ENCODE assay signal across 1 cellular context in the genomic region with DNA sequence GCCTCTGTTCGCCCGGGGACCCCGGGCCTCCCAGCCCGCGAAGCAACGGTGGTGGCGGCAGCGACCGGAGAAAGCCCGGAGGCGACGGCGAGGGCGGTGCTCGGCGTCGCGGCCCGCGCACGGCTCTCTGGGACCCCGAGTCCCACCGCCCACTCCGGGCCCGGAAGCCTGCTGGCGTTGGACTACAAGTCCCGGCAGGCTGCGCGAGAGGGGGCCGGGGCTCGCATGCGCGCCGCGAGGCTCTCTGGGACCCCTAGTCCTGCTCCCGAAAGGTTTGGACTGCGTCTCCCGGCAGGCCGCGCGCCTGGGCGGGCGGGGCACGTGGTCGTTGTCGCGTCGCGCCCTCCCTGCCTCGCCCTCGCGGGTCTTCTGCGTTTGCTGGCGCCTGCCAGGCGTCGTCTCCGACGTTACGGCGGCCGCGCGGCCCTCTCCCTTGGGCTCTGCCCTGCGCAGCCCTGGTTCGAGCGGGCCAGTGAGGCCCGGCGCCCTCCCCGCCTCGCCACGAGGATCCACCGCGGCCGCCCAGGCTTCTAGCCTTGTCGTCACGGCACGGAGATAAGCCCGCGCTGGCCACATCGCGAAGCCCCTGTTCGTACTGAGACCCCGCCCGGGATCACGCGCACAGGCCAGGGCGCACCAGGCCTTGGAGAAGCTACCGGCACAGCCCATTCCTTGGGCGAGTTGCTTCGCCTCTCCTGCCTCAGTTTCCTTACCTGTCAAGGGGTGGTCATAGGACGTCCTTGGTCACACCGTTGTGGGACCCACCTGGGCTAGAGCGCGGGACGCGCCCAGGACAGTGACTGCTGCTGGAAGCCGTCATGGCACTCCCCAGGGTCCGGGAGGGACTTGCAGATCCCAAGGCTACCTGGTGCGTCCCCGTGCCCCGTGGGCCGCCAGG.
TF ChIP-seq lines count a peak whose summit lies in the region.

A gene (minus strand): TSS at position 75 of the 898 bp plus-strand sequence. CDS start 549 bp downstream, outside the sequence.

TF ChIP-seq in HepG2, 621 proteins besides CTCF, POLR2A, EP300 and RAD21 (continued from another document and continues in another):
- TF ChIP-seq, protein P1, sequence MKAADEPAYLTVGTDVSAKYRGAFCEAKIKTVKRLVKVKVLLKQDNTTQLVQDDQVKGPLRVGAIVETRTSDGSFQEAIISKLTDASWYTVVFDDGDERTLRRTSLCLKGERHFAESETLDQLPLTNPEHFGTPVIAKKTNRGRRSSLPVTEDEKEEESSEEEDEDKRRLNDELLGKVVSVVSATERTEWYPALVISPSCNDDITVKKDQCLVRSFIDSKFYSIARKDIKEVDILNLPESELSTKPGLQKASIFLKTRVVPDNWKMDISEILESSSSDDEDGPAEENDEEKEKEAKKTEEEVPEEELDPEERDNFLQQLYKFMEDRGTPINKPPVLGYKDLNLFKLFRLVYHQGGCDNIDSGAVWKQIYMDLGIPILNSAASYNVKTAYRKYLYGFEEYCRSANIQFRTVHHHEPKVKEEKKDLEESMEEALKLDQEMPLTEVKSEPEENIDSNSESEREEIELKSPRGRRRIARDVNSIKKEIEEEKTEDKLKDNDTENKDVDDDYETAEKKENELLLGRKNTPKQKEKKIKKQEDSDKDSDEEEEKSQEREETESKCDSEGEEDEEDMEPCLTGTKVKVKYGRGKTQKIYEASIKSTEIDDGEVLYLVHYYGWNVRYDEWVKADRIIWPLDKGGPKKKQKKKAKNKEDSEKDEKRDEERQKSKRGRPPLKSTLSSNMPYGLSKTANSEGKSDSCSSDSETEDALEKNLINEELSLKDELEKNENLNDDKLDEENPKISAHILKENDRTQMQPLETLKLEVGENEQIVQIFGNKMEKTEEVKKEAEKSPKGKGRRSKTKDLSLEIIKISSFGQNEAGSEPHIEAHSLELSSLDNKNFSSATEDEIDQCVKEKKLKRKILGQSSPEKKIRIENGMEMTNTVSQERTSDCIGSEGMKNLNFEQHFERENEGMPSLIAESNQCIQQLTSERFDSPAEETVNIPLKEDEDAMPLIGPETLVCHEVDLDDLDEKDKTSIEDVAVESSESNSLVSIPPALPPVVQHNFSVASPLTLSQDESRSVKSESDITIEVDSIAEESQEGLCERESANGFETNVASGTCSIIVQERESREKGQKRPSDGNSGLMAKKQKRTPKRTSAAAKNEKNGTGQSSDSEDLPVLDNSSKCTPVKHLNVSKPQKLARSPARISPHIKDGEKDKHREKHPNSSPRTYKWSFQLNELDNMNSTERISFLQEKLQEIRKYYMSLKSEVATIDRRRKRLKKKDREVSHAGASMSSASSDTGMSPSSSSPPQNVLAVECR (CRISPR knock-in tag; IDR thresholded peaks at IDR 0.05; ENCODE audit: borderline replicate concordance): peak; percentile 74
- TF ChIP-seq ZMAT3 (CRISPR knock-in tag; conservative IDR thresholded peaks at IDR 0.05) (peak; percentile 98), PLRG1 (conservative IDR thresholded peaks at IDR 0.05) (no peak), GFI1 (CRISPR knock-in tag; IDR thresholded peaks at IDR 0.05; ENCODE audit: borderline replicate concordance) (peak; percentile 81; the same call in 1 of the 2 replicates), SUZ12 (IDR thresholded peaks at IDR 0.05; ENCODE audit: low read depth, low read length) (peak; percentile 98), SETDB1 (CRISPR knock-in tag; IDR thresholded peaks at IDR 0.05; ENCODE audit: borderline replicate concordance) (no peak), ZNF672 (CRISPR knock-in tag; IDR thresholded peaks at IDR 0.05) (peak; percentile 70; the same call in 1 of the 2 replicates), ZNF235 (CRISPR knock-in tag; IDR thresholded peaks at IDR 0.05; ENCODE audit: borderline replicate concordance) (peak; percentile 99), NRL (CRISPR knock-in tag; IDR thresholded peaks at IDR 0.05; ENCODE audit: borderline replicate concordance) (peak; percentile 99; the same call in 1 of the 2 replicates), ZNF562 (CRISPR knock-in tag; IDR thresholded peaks at IDR 0.05; ENCODE audit: borderline replicate concordance) (peak; percentile 86; the same call in 1 of the 2 replicates), ZSCAN25 (CRISPR knock-in tag; IDR thresholded peaks at IDR 0.05) (peak; percentile 89; the same call in 1 of the 2 replicates), ZNF432 (CRISPR knock-in tag; IDR thresholded peaks at IDR 0.05; ENCODE audit: borderline replicate concordance) (no peak), RBM39 (IDR thresholded peaks at IDR 0.05; ENCODE audit: low read depth, low read length, poor library complexity, severe bottlenecking) (peak; percentile 89), TEAD3 (CRISPR knock-in tag; optimal IDR thresholded peaks at IDR 0.05; ENCODE audit: borderline replicate concordance) (peak; percentile 87), ZNF776 (CRISPR knock-in tag; IDR thresholded peaks at IDR 0.05) (peak; percentile 100), HNRNPLL (IDR thresholded peaks at IDR 0.05; ENCODE audit: low read depth, low read length, poor library complexity, severe bottlenecking) (peak; percentile 46), SMARCC2 (IDR thresholded peaks at IDR 0.05) (no peak), NFIB (CRISPR knock-in tag; IDR thresholded peaks at IDR 0.05; ENCODE audit: borderline replicate concordance) (no peak), ZNF660 (CRISPR knock-in tag; IDR thresholded peaks at IDR 0.05; ENCODE audit: borderline replicate concordance, low read depth) (peak; percentile 89; the same call in 1 of the 2 replicates), SNAPC2 (CRISPR knock-in tag; IDR thresholded peaks at IDR 0.05) (peak; percentile 99), ZNF546 (CRISPR knock-in tag; conservative IDR thresholded peaks at IDR 0.05) (peak; percentile 99), ARHGAP35 (CRISPR knock-in tag; IDR thresholded peaks at IDR 0.05; ENCODE audit: borderline replicate concordance) (peak; percentile 100), GABPA (IDR thresholded peaks at IDR 0.05; ENCODE audit: low read depth, low read length) (no peak), GABPA (CRISPR knock-in tag; IDR thresholded peaks at IDR 0.05; ENCODE audit: low read depth) (peak; percentile 80), FOXA1 (IDR thresholded peaks at IDR 0.05) (no peak), FOXA1 (CRISPR knock-in tag; IDR thresholded peaks at IDR 0.05) (peak; percentile 64)
- TF ChIP-seq, protein P2, sequence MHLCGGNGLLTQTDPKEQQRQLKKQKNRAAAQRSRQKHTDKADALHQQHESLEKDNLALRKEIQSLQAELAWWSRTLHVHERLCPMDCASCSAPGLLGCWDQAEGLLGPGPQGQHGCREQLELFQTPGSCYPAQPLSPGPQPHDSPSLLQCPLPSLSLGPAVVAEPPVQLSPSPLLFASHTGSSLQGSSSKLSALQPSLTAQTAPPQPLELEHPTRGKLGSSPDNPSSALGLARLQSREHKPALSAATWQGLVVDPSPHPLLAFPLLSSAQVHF (CRISPR knock-in tag; IDR thresholded peaks at IDR 0.05): peak; percentile 99
- TF ChIP-seq, protein P3, sequence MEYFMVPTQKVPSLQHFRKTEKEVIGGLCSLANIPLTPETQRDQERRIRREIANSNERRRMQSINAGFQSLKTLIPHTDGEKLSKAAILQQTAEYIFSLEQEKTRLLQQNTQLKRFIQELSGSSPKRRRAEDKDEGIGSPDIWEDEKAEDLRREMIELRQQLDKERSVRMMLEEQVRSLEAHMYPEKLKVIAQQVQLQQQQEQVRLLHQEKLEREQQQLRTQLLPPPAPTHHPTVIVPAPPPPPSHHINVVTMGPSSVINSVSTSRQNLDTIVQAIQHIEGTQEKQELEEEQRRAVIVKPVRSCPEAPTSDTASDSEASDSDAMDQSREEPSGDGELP (IDR thresholded peaks at IDR 0.05; ENCODE audit: borderline replicate concordance, low read depth): peak; percentile 22; the same call in 1 of the 2 replicates
- TF ChIP-seq, protein P4, sequence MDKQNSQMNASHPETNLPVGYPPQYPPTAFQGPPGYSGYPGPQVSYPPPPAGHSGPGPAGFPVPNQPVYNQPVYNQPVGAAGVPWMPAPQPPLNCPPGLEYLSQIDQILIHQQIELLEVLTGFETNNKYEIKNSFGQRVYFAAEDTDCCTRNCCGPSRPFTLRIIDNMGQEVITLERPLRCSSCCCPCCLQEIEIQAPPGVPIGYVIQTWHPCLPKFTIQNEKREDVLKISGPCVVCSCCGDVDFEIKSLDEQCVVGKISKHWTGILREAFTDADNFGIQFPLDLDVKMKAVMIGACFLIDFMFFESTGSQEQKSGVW (CRISPR knock-in tag; IDR thresholded peaks at IDR 0.05; ENCODE audit: borderline replicate concordance): peak; percentile 95
- TF ChIP-seq, protein P5, sequence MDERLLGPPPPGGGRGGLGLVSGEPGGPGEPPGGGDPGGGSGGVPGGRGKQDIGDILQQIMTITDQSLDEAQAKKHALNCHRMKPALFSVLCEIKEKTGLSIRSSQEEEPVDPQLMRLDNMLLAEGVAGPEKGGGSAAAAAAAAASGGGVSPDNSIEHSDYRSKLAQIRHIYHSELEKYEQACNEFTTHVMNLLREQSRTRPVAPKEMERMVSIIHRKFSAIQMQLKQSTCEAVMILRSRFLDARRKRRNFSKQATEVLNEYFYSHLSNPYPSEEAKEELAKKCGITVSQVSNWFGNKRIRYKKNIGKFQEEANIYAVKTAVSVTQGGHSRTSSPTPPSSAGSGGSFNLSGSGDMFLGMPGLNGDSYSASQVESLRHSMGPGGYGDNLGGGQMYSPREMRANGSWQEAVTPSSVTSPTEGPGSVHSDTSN (CRISPR knock-in tag; IDR thresholded peaks at IDR 0.05): no peak
- TF ChIP-seq, protein P6, sequence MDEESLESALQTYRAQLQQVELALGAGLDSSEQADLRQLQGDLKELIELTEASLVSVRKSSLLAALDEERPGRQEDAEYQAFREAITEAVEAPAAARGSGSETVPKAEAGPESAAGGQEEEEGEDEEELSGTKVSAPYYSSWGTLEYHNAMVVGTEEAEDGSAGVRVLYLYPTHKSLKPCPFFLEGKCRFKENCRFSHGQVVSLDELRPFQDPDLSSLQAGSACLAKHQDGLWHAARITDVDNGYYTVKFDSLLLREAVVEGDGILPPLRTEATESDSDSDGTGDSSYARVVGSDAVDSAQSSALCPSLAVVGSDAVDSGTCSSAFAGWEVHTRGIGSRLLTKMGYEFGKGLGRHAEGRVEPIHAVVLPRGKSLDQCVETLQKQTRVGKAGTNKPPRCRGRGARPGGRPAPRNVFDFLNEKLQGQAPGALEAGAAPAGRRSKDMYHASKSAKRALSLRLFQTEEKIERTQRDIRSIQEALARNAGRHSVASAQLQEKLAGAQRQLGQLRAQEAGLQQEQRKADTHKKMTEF (CRISPR knock-in tag; IDR thresholded peaks at IDR 0.05): peak; percentile 98
- TF ChIP-seq, protein P7, sequence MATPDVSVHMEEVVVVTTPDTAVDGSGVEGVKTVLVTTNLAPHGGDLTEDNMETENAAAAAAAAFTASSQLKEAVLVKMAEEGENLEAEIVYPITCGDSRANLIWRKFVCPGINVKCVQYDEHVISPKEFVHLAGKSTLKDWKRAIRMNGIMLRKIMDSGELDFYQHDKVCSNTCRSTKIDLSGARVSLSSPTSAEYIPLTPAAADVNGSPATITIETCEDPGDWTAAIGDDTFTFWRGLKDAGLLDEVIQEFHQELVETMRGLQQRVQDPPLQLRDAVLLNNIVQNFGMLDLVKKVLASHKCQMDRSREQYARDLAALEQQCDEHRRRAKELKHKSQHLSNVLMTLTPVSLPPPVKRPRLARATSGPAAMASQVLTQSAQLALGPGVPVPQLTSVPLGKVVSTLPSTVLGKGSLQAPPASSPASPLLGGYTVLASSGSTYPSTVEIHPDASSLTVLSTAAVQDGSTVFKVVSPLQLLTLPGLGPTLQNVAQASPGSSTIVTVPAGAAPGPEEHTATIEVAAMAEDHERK (CRISPR knock-in tag; IDR thresholded peaks at IDR 0.05; ENCODE audit: low read depth): peak; percentile 97
- TF ChIP-seq, protein P8, sequence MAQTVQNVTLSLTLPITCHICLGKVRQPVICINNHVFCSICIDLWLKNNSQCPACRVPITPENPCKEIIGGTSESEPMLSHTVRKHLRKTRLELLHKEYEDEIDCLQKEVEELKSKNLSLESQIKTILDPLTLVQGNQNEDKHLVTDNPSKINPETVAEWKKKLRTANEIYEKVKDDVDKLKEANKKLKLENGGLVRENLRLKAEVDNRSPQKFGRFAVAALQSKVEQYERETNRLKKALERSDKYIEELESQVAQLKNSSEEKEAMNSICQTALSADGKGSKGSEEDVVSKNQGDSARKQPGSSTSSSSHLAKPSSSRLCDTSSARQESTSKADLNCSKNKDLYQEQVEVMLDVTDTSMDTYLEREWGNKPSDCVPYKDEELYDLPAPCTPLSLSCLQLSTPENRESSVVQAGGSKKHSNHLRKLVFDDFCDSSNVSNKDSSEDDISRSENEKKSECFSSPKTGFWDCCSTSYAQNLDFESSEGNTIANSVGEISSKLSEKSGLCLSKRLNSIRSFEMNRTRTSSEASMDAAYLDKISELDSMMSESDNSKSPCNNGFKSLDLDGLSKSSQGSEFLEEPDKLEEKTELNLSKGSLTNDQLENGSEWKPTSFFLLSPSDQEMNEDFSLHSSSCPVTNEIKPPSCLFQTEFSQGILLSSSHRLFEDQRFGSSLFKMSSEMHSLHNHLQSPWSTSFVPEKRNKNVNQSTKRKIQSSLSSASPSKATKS (CRISPR knock-in tag; IDR thresholded peaks at IDR 0.05): no peak
- TF ChIP-seq, protein P9, sequence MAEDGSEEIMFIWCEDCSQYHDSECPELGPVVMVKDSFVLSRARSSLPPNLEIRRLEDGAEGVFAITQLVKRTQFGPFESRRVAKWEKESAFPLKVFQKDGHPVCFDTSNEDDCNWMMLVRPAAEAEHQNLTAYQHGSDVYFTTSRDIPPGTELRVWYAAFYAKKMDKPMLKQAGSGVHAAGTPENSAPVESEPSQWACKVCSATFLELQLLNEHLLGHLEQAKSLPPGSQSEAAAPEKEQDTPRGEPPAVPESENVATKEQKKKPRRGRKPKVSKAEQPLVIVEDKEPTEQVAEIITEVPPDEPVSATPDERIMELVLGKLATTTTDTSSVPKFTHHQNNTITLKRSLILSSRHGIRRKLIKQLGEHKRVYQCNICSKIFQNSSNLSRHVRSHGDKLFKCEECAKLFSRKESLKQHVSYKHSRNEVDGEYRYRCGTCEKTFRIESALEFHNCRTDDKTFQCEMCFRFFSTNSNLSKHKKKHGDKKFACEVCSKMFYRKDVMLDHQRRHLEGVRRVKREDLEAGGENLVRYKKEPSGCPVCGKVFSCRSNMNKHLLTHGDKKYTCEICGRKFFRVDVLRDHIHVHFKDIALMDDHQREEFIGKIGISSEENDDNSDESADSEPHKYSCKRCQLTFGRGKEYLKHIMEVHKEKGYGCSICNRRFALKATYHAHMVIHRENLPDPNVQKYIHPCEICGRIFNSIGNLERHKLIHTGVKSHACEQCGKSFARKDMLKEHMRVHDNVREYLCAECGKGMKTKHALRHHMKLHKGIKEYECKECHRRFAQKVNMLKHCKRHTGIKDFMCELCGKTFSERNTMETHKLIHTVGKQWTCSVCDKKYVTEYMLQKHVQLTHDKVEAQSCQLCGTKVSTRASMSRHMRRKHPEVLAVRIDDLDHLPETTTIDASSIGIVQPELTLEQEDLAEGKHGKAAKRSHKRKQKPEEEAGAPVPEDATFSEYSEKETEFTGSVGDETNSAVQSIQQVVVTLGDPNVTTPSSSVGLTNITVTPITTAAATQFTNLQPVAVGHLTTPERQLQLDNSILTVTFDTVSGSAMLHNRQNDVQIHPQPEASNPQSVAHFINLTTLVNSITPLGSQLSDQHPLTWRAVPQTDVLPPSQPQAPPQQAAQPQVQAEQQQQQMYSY (CRISPR knock-in tag; IDR thresholded peaks at IDR 0.05): peak; percentile 38; the same call in 1 of the 2 replicates
- TF ChIP-seq, protein P10, sequence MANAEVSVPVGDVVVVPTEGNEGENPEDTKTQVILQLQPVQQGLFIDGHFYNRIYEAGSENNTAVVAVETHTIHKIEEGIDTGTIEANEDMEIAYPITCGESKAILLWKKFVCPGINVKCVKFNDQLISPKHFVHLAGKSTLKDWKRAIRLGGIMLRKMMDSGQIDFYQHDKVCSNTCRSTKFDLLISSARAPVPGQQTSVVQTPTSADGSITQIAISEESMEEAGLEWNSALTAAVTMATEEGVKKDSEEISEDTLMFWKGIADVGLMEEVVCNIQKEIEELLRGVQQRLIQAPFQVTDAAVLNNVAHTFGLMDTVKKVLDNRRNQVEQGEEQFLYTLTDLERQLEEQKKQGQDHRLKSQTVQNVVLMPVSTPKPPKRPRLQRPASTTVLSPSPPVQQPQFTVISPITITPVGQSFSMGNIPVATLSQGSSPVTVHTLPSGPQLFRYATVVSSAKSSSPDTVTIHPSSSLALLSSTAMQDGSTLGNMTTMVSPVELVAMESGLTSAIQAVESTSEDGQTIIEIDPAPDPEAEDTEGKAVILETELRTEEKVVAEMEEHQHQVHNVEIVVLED (CRISPR knock-in tag; IDR thresholded peaks at IDR 0.05; ENCODE audit: borderline replicate concordance): peak; percentile 99
